ENCODE assay signal across 8 cellular contexts in genomic region chr11:119376197-119376847, GRCh38. TPM values are rescaled to one million over a fixed set of nuclear protein-coding genes. Genes with fewer than 3 reads are reported as not detected.
DNase-seq lines count a peak whose midpoint lies in the region; ATAC-seq and TF ChIP-seq lines count a peak whose summit lies in the region.

No MANE protein-coding gene starts in this region.

- ATAC-seq in GM18519 (IDR thresholded peaks at IDR 0.05; ENCODE audit: low FRiP score, unreplicated experiment), result no peak

- DNase-seq in WERI-Rb-1 (no peak), hippocampal formation (lab: John Stamatoyannopoulos, UW) (peak; percentile 86 to 95), GOT3 (lab: John Stamatoyannopoulos, UW) (no peak), NCI-H226 (no peak)
- DNase-seq in effector memory CD4-positive, alpha-beta T cell, result no peak

- no peak for TF ChIP-seq CTCF in WERI-Rb-1 (IDR thresholded peaks at IDR 0.05; ENCODE audit: low read depth, low read length)

- H3K27ac ChIP-seq in HUES48 (ENCODE audit: low read depth, low read length), result peak overlapping the region; percentile 31
- H3K27ac ChIP-seq in WERI-Rb-1, result peak overlapping the region; percentile 48
- peak overlapping the region; percentile 100 for H3K27ac ChIP-seq in skeletal muscle tissue (ENCODE audit: low read depth, low read length)
- H3K27ac ChIP-seq in effector memory CD4-positive, alpha-beta T cell (ENCODE audit: insufficient read depth, low read length, poor library complexity, severe bottlenecking), result no peak overlapping the region

- peaks cover 64% of the 10 kb centered on the region for H3K4me1 ChIP-seq in HUES48 (ENCODE audit: control insufficient read depth, insufficient read depth, low read length)
- H3K4me1 ChIP-seq in skeletal muscle tissue (ENCODE audit: control insufficient read depth in 3 of 3, insufficient read depth in 3 of 3, low read length in 3 of 3), result peaks cover 80 to 87% (median 80%) of the 10 kb centered on the region in 3 donors
- H3K4me1 ChIP-seq in effector memory CD4-positive, alpha-beta T cell (ENCODE audit: control insufficient read depth, insufficient read depth, low read length, poor library complexity, severe bottlenecking), result peaks cover 10% of the 10 kb centered on the region

- H3K27me3 ChIP-seq in HUES48 (ENCODE audit: control insufficient read depth, insufficient read depth, low read length), result peaks cover 18% of the 10 kb centered on the region
- H3K27me3 ChIP-seq in WERI-Rb-1 (ENCODE audit: insufficient read depth, low read depth, severe bottlenecking), result no peaks in the 10 kb centered on the region
- no peaks in the 10 kb centered on the region for H3K27me3 ChIP-seq in skeletal muscle tissue (ENCODE audit: control insufficient read depth in 3 of 3, insufficient read depth in 3 of 3, low read length in 3 of 3)
- peaks cover 4% of the 10 kb centered on the region for H3K27me3 ChIP-seq in effector memory CD4-positive, alpha-beta T cell (replicated peaks; ENCODE audit: control insufficient read depth, insufficient read depth, low read length, poor library complexity, severe bottlenecking)

- H3K9me3 ChIP-seq in HUES48 (ENCODE audit: control insufficient read depth, insufficient read depth, low read length) (no peaks in the 10 kb centered on the region), WERI-Rb-1 (ENCODE audit: severe bottlenecking) (no peaks in the 10 kb centered on the region), skeletal muscle tissue (ENCODE audit: control insufficient read depth in 3 of 3, low read length in 3 of 3) (no peaks in the 10 kb centered on the region)
- H3K9me3 ChIP-seq in effector memory CD4-positive, alpha-beta T cell (ENCODE audit: control insufficient read depth, low read length), result no peaks in the 10 kb centered on the region

- H3K36me3 ChIP-seq in HUES48 (ENCODE audit: control insufficient read depth, insufficient read depth, low read length), result no peaks in the 10 kb centered on the region
- no peaks in the 10 kb centered on the region for H3K36me3 ChIP-seq in WERI-Rb-1
- peaks cover 0 to 21% (median 0%) of the 10 kb centered on the region in 3 donors for H3K36me3 ChIP-seq in skeletal muscle tissue (ENCODE audit: control insufficient read depth in 3 of 3, insufficient read depth in 3 of 3, low read length in 3 of 3)
- no peaks in the 10 kb centered on the region for H3K36me3 ChIP-seq in effector memory CD4-positive, alpha-beta T cell (ENCODE audit: control insufficient read depth, insufficient read depth, low read length)

- no peak overlapping the region for H3K4me3 ChIP-seq in HUES48 (ENCODE audit: low read depth, low read length)
- no peak overlapping the region for H3K4me3 ChIP-seq in WERI-Rb-1 (ENCODE audit: low read depth, low read length)
- peak overlapping the region; percentile 87 to 92 (median 89) for H3K4me3 ChIP-seq in skeletal muscle tissue (ENCODE audit: low read length in 3 of 3)
- H3K4me3 ChIP-seq in effector memory CD4-positive, alpha-beta T cell (ENCODE audit: insufficient read depth, low read depth, low read length, poor library complexity, severe bottlenecking), result no peak overlapping the region

- H3K9ac ChIP-seq in HUES48 (ENCODE audit: low read depth, low read length) (no peak overlapping the region), skeletal muscle tissue (ENCODE audit: low read depth in 1 of 3, low read length in 3 of 3) (peak overlapping the region; percentile 88 to 100 (median 100))

RNA-seq across cellular contexts. Expression of gene USP2, which starts 5.2 kb away (rescaled TPM):
- 8.9 TPM for total RNA-seq in skeletal muscle tissue

RNA-seq across cellular contexts. Expression of gene MFRP, which starts 29.8 kb away (rescaled TPM):
- total RNA-seq in skeletal muscle tissue, result not detected

RNA-seq across cellular contexts. Expression of gene C1QTNF5, which starts 35.6 kb away (rescaled TPM):
- 17.2 TPM for total RNA-seq in skeletal muscle tissue

RNA-seq across cellular contexts. Expression of gene RNF26, which starts 42.0 kb away (rescaled TPM):
- total RNA-seq in skeletal muscle tissue, result 2.1 TPM

RNA-seq across cellular contexts. Expression of gene THY1, which starts 46.6 kb away (rescaled TPM):
- 19.8 TPM for total RNA-seq in skeletal muscle tissue

Comparison
In these comparisons a context has a peak if more than half of its experiments do, and no peak if none do; other contexts are left out.
1. H3K4me3 ChIP-seq: peak in skeletal muscle tissue (3 of 3); none in HUES48 (single experiment), WERI-Rb-1 (single experiment) and effector memory CD4-positive, alpha-beta T cell (single experiment).
2. DNase-seq: peak in hippocampal formation (2 of 2); none in WERI-Rb-1 (single experiment), GOT3 (single experiment), NCI-H226 (single experiment) and effector memory CD4-positive, alpha-beta T cell (0 of 3).